Comparison of ENCODE assay signal across 8 cellular contexts in genomic region chr16:4936181-4936990, GRCh38. TPM values are rescaled to one million over a fixed set of nuclear protein-coding genes. Genes with fewer than 3 reads are reported as not detected.
DNase-seq lines count a peak whose midpoint lies in the region; ATAC-seq and TF ChIP-seq lines count a peak whose summit lies in the region.

No MANE protein-coding gene starts in this region.

- no peak overlapping the region for H2BK12ac ChIP-seq in neuronal stem cell (ENCODE audit: low read length)

- H4K8ac ChIP-seq in neuronal stem cell (ENCODE audit: low read depth, low read length), result no peak overlapping the region

- peak overlapping the region; percentile 90 for H3K23ac ChIP-seq in neuronal stem cell (ENCODE audit: low read depth, low read length, poor library complexity)

- H2BK120ac ChIP-seq in neuronal stem cell (ENCODE audit: low read depth, low read length), result no peak overlapping the region

- no peak overlapping the region for H3K4ac ChIP-seq in neuronal stem cell (ENCODE audit: low read length)

- no peak overlapping the region for H3K27ac Mint-ChIP-seq in T-helper 2 cell treated with Interferon-gamma antibody and Interleukin-4, amounts not matched to agents 5 μg/mL and 100 μg/mL, for 36 hours

- no peak for DNase-seq in T-helper 2 cell treated with Interferon-gamma antibody and Interleukin-4, amounts not matched to agents 5 μg/mL and 100 μg/mL, for 36 hours (ENCODE audit: low spot score)
- no peak for DNase-seq in T-helper 2 cell
- no peak for DNase-seq in Panc1 (ENCODE audit: low read depth, low spot score)
- no peak for DNase-seq in neuronal stem cell (ENCODE audit: low spot score)

- peak overlapping the region; percentile 99 for H3K4me2 ChIP-seq in neuronal stem cell (ENCODE audit: insufficient read depth, low read length, poor library complexity, severe bottlenecking)

- H3K4me3 ChIP-seq in Panc1 (ENCODE audit: low read depth in 2 of 2, low read length in 2 of 2), result peak overlapping the region; percentile 93
- H3K4me3 ChIP-seq in neuronal stem cell (ENCODE audit: low read length in 2 of 2), result peak overlapping the region; percentile 12 to 78

- H2BK5ac ChIP-seq in neuronal stem cell (ENCODE audit: low read length), result peak overlapping the region; percentile 71

- H3K27me3 ChIP-seq in Panc1 (ENCODE audit: control insufficient read depth, insufficient read depth, low read length) (no peaks in the 10 kb centered on the region), neuronal stem cell (ENCODE audit: control insufficient read depth in 3 of 3, insufficient read depth in 3 of 3, low read depth in 1 of 3, low read length in 3 of 3) (peaks cover 8 to 74% (median 25%) of the 10 kb centered on the region in 3 experiments)

- H2AK5ac ChIP-seq in neuronal stem cell (ENCODE audit: low read depth, low read length), result peak overlapping the region; percentile 50

- peak overlapping the region; percentile 84 for H2AFZ ChIP-seq in neuronal stem cell (ENCODE audit: low read length)

- H3K9ac ChIP-seq in neuronal stem cell (ENCODE audit: low read depth, low read length, poor library complexity), result no peak overlapping the region

- H3K9me3 Mint-ChIP-seq in T-helper 2 cell treated with Interferon-gamma antibody and Interleukin-4, amounts not matched to agents 5 μg/mL and 100 μg/mL, for 36 hours, result no peaks in the 10 kb centered on the region

- H3K27ac ChIP-seq in Panc1 (ENCODE audit: low read length) (peak overlapping the region; percentile 80), neuronal stem cell (replicated peaks; ENCODE audit: low read length) (no peak overlapping the region)

- peak overlapping the region; percentile 80 for H3K18ac ChIP-seq in neuronal stem cell (ENCODE audit: low read length)

- CTCF ChIA-PET in Panc1 (lab: Charles Lee), result interaction anchor here (0.5 to 0.7 kb wide), 3 partner anchors 43 to 297 kb away, joined by 3 to 8 read pairs (median 4); partner anchors contain the start of gene ROGDI

- no peak overlapping the region for H3K14ac ChIP-seq in neuronal stem cell (ENCODE audit: low read length)

- WGBS in neuronal stem cell (ENCODE audit: extremely low coverage in 2 of 2, insufficient read length in 2 of 2, insufficient replicate concordance in 1 of 2), 2 donors, result no CpG with 5 or more reads among the region's 64 CpGs

- TF ChIP-seq CTCF in Panc1 (IDR thresholded peaks at IDR 0.05), result peak; percentile 79; the same call in 1 of the 2 replicates

- no peaks in the 10 kb centered on the region for H3K79me1 ChIP-seq in neuronal stem cell (ENCODE audit: low read depth, low read length)

- H3K36me3 ChIP-seq in Panc1 (ENCODE audit: control insufficient read depth, insufficient read depth, low read length) (no peaks in the 10 kb centered on the region), neuronal stem cell (replicated peaks in 1 of 2; ENCODE audit: control insufficient read depth in 2 of 2, insufficient read depth in 2 of 2, low read length in 2 of 2) (no peaks in the 10 kb centered on the region)

- H4K91ac ChIP-seq in neuronal stem cell (ENCODE audit: low read depth, low read length, poor library complexity), result no peak overlapping the region

- POLR2A ChIA-PET in Panc1 (lab: Charles Lee), result no interaction called here

- H2BK15ac ChIP-seq in neuronal stem cell (ENCODE audit: low read length), result no peak overlapping the region

- no peaks in the 10 kb centered on the region for H3K36me3 Mint-ChIP-seq in T-helper 2 cell treated with Interferon-gamma antibody and Interleukin-4, amounts not matched to agents 5 μg/mL and 100 μg/mL, for 36 hours (ENCODE audit: low read depth)

- no TSS peak for BruUV-seq in Panc1 (replicated peaks; lab: Mats Ljungman, UMichigan)

- in situ Hi-C loops in Panc1 (cut with HindIII; ENCODE audit: low pct_unique_long_range_greater_than_20kb, low sequenced_read_pairs), result no loop called here

- ATAC-seq in Panc1 (peak; percentile 65), esophagus mucosa (peak; percentile 32), GM18870 (IDR thresholded peaks at IDR 0.05; ENCODE audit: unreplicated experiment) (no peak), HG02623 (IDR thresholded peaks at IDR 0.05; ENCODE audit: unreplicated experiment) (no peak), HG03442 (IDR thresholded peaks at IDR 0.05; ENCODE audit: unreplicated experiment) (no peak)

- peaks cover 30% of the 10 kb centered on the region for H3K27me3 Mint-ChIP-seq in T-helper 2 cell treated with Interferon-gamma antibody and Interleukin-4, amounts not matched to agents 5 μg/mL and 100 μg/mL, for 36 hours (ENCODE audit: low read depth)

- intact Hi-C loops in Panc1 (cut with micrococcal nuclease; ENCODE audit: unreplicated experiment), result no loop called here

- H3K4me1 ChIP-seq in Panc1 (ENCODE audit: control insufficient read depth, insufficient read depth, low read length) (peaks cover 31% of the 10 kb centered on the region), neuronal stem cell (ENCODE audit: control insufficient read depth in 2 of 2, insufficient read depth in 1 of 2, low read depth in 1 of 2, low read length in 2 of 2) (peaks cover 4 to 8% of the 10 kb centered on the region in 2 donors)

- H3K9me3 ChIP-seq in Panc1 (ENCODE audit: control insufficient read depth, insufficient read depth, low read depth, low read length) (no peaks in the 10 kb centered on the region), neuronal stem cell (replicated peaks in 1 of 2; ENCODE audit: control insufficient read depth in 2 of 2, insufficient read depth in 1 of 2, low read depth in 1 of 2, low read length in 2 of 2) (no peaks in the 10 kb centered on the region)

- H3K4me1 Mint-ChIP-seq in T-helper 2 cell treated with Interferon-gamma antibody and Interleukin-4, amounts not matched to agents 5 μg/mL and 100 μg/mL, for 36 hours (ENCODE audit: low read depth), result peaks cover 2% of the 10 kb centered on the region

- peak overlapping the region; percentile 61 for H3K4me3 Mint-ChIP-seq in T-helper 2 cell treated with Interferon-gamma antibody and Interleukin-4, amounts not matched to agents 5 μg/mL and 100 μg/mL, for 36 hours

RNA-seq across cellular contexts. Expression of gene PPL, which starts 0.6 kb away (rescaled TPM):
- 89.4 TPM for total RNA-seq in Panc1 (2021; ENCODE audit: unreplicated experiment)
- polyA plus RNA-seq in Panc1 (2012; ENCODE audit: insufficient read length), result 97.1 TPM
- total RNA-seq in esophagus mucosa, result 705 TPM
- 0.82 TPM for polyA plus RNA-seq in neuronal stem cell (2013, experiment 1 of 2)
- 0.98 TPM for polyA plus RNA-seq in neuronal stem cell (2013, experiment 2 of 2)

RNA-seq across cellular contexts. Expression of gene SEC14L5, which starts 21.7 kb away (rescaled TPM):
- total RNA-seq in Panc1 (2021; ENCODE audit: unreplicated experiment), result 0.26 TPM
- polyA plus RNA-seq in Panc1 (2012; ENCODE audit: insufficient read length), result 0.33 TPM
- total RNA-seq in esophagus mucosa, result 1.2 TPM
- polyA plus RNA-seq in neuronal stem cell (2013, experiment 1 of 2), result 0.11 TPM
- polyA plus RNA-seq in neuronal stem cell (2013, experiment 2 of 2), result 0.08 TPM

Comparison
In these comparisons a context has a peak if more than half of its experiments do, and no peak if none do; other contexts are left out.
1. ATAC-seq: peak in Panc1 (single experiment) and esophagus mucosa (single experiment); none in GM18870 (single experiment), HG02623 (single experiment) and HG03442 (single experiment).